In genomic region chr11:123209591-123209990, GRCh38 we compare ENCODE assay signal across 20 cellular contexts. TPM values are rescaled to one million over a fixed set of nuclear protein-coding genes. Genes with fewer than 3 reads are reported as not detected.
A peak's percentile ranks its signal among the peaks of the same experiment; 100 is the strongest.
DNase-seq lines count a peak whose midpoint lies in the region; ATAC-seq, FAIRE-seq and TF ChIP-seq lines count a peak whose summit lies in the region.
"Had no signal": no experiment of that assay in that cellular context is flagged by ENCODE, and none has a peak within 500 bp of the region (broad histone marks: within the 10 kb centered on the region; RNA-seq: fewer than 3 reads in every experiment).

No MANE protein-coding gene starts in this region.

- no peak overlapping the region for H3K18ac ChIP-seq in trophoblast cell (ENCODE audit: low read length)

- peaks cover 4% of the 10 kb centered on the region for H3K79me1 ChIP-seq in trophoblast cell (ENCODE audit: low read length)

- no peak overlapping the region for H4K12ac ChIP-seq in trophoblast cell (ENCODE audit: low read depth, low read length)

- H3K27ac ChIP-seq in GM12878 (ENCODE audit: control insufficient read depth, insufficient read depth) (no peak overlapping the region), trophoblast cell (ENCODE audit: low read depth, low read length) (no peak overlapping the region)
- no peak overlapping the region for H3K27ac ChIP-seq in naive thymus-derived CD4-positive, alpha-beta T cell (ENCODE audit: low read depth, low read length)
- H3K27ac ChIP-seq: A549, KMS-11, RWPE1 had no signal

- CTCF ChIA-PET in GM12878 (lab: Yijun Ruan, JAX) = interaction anchor here (1.0 kb wide), 1 partner anchor 222 kb away, joined by 4 read pairs; no protein-coding TSS in a partner anchor
- CTCF ChIA-PET in naive thymus-derived CD4-positive, alpha-beta T cell (lab: Charles Lee) = no interaction called here

- SMC1A ChIA-PET in GM12878 (lab: Charles Lee; ENCODE audit: uncharacterized antibody, unreplicated experiment) = no interaction called here

- TF ChIP-seq CTCF in GM12865 (IDR thresholded peaks at IDR 0.05; ENCODE audit: insufficient read depth, low read depth, low read length, missing control alignments) = no peak
- no peak for TF ChIP-seq CTCF in GM12878 (IDR thresholded peaks at IDR 0.05 in 2 of 3, conservative IDR thresholded peaks at IDR 0.05 in 1 of 3; ENCODE audit: control insufficient read depth in 2 of 3, extremely low read depth in 1 of 3, insufficient read depth in 1 of 3, low read depth in 3 of 3, low read length in 3 of 3)

- no peak overlapping the region for H3K9ac ChIP-seq in GM12878 (ENCODE audit: control insufficient read depth, insufficient read depth, low read length)
- H3K9ac ChIP-seq in trophoblast cell (ENCODE audit: low read length) = no peak overlapping the region
- H3K9ac ChIP-seq: KMS-11 had no signal

- H4K20me1 ChIP-seq in GM12878 (ENCODE audit: control insufficient read depth, insufficient read depth) = no peaks in the 10 kb centered on the region

- no peak overlapping the region for H3K4me3 ChIP-seq in GM12865 (ENCODE audit: low read depth, low read length)
- no peak overlapping the region for H3K4me3 ChIP-seq in GM12878
- no peak overlapping the region for H3K4me3 ChIP-seq in trophoblast cell (ENCODE audit: low read depth, low read length)
- H3K4me3 ChIP-seq in naive thymus-derived CD4-positive, alpha-beta T cell (ENCODE audit: low read length) = no peak overlapping the region
- H3K4me3 ChIP-seq: A549 had no signal

- FAIRE-seq in GM12878 (lab: Jason Lieb, UNC) = no peak
- FAIRE-seq: A549 had no signal

- H3K27me3 ChIP-seq in GM12878 (replicated peaks in 1 of 2; ENCODE audit: control insufficient read depth in 2 of 2, insufficient read depth in 2 of 2, low read length in 1 of 2) (peaks cover 3 to 5% of the 10 kb centered on the region in 2 experiments; a peak in 3 of 4 replicates), trophoblast cell (ENCODE audit: insufficient read depth, low read length) (no peaks in the 10 kb centered on the region)
- H3K27me3 ChIP-seq in naive thymus-derived CD4-positive, alpha-beta T cell (ENCODE audit: control insufficient read depth in 2 of 2, insufficient read depth in 2 of 2, low read length in 2 of 2) = peaks cover 0 to 4% of the 10 kb centered on the region in 2 donors

- BruUV-seq in GM12878 (replicated peaks; lab: Mats Ljungman, UMichigan) = no TSS peak

- no peak overlapping the region for H3K4ac ChIP-seq in trophoblast cell (ENCODE audit: low read depth, low read length)

- no peak overlapping the region for H3K27ac Mint-ChIP-seq in naive thymus-derived CD4-positive, alpha-beta T cell
- H3K27ac Mint-ChIP-seq: CD14-positive monocyte had no signal

- 0 out of 2 replicates have a peak, but pooled peaks cover 3% of the 10 kb centered on the region for H3K4me1 ChIP-seq in GM12878 (ENCODE audit: control insufficient read depth, insufficient read depth, low read length)
- H3K4me1 ChIP-seq in trophoblast cell (ENCODE audit: control insufficient read depth in 1 of 2, insufficient read depth in 2 of 2, low read length in 2 of 2) = peaks cover 2 to 11% of the 10 kb centered on the region in 2 experiments
- no peaks in the 10 kb centered on the region for H3K4me1 ChIP-seq in naive thymus-derived CD4-positive, alpha-beta T cell (ENCODE audit: control insufficient read depth in 2 of 2, insufficient read depth in 2 of 2, low read length in 2 of 2)
- H3K4me1 ChIP-seq: A549 had no signal

- RAD21 ChIA-PET in GM12878 (lab: Charles Lee; ENCODE audit: unreplicated experiment) = no interaction called here

- no peak for TF ChIP-seq RAD21 in GM12878 (IDR thresholded peaks at IDR 0.05; ENCODE audit: insufficient read depth, low read depth, low read length)

- H2BK5ac ChIP-seq in trophoblast cell (ENCODE audit: low read depth, low read length, poor library complexity) = no peak overlapping the region

- peak overlapping the region; percentile 18 for H2BK120ac ChIP-seq in trophoblast cell (ENCODE audit: insufficient read depth, low read length, poor library complexity)

- no peak for TF ChIP-seq POLR2A in GM12878 (IDR thresholded peaks at IDR 0.05; ENCODE audit: low read depth, low read length)

- no peak overlapping the region for H4K8ac ChIP-seq in trophoblast cell (ENCODE audit: low read depth, low read length)

- WGBS in GM12878 (ENCODE audit: insufficient coverage, insufficient replicate concordance, low lambda C conversion rate, missing lambda C conversion rate) = 10% methylated on average over 4 of the region's 4 CpGs
- WGBS in trophoblast cell (ENCODE audit: extremely low coverage, insufficient coverage, insufficient read length) = no CpG with 5 or more reads among the region's 4 CpGs

- H2AFZ ChIP-seq in GM12878 (ENCODE audit: control insufficient read depth, low read depth, low read length) (no peak overlapping the region), trophoblast cell (ENCODE audit: insufficient read depth, low read length, poor library complexity) (no peak overlapping the region)

- ATAC-seq in HG02973 (IDR thresholded peaks at IDR 0.05; ENCODE audit: unreplicated experiment) = peak; percentile 51
- peak; percentile 52 for ATAC-seq in GM12878
- ATAC-seq in HG03139 (IDR thresholded peaks at IDR 0.05; ENCODE audit: unreplicated experiment) = no peak
- no peak for ATAC-seq in naive thymus-derived CD4-positive, alpha-beta T cell
- ATAC-seq in GM18498 (IDR thresholded peaks at IDR 0.05; ENCODE audit: unreplicated experiment) = no peak
- ATAC-seq: A549, HCT116 had no signal

- H3K23ac ChIP-seq in trophoblast cell (ENCODE audit: low read length) = no peak overlapping the region

- DNase-seq in GM12865 (ENCODE audit: low read depth) (peak; percentile 49), GM12878 (ENCODE audit: low read depth, low spot score) (no peak), trophoblast cell (no peak), DMS79 treated with DMSO at 0.1 percent for 48 hours (lab: John Stamatoyannopoulos, UW) (no peak)
- no peak for DNase-seq in naive thymus-derived CD4-positive, alpha-beta T cell
- DNase-seq: COR-L47, DMS153, NCI-H2029, NCI-H2171 treated with DMSO at 0.1 percent for 48 hours, NCI-H774 had no signal

- no peaks in the 10 kb centered on the region for H3K36me3 ChIP-seq in GM12878 (ENCODE audit: control insufficient read depth in 2 of 2, insufficient read depth in 2 of 2, low read length in 1 of 2)
- no peaks in the 10 kb centered on the region for H3K36me3 ChIP-seq in trophoblast cell (ENCODE audit: control insufficient read depth in 1 of 2, insufficient read depth in 2 of 2, low read length in 2 of 2)
- no peaks in the 10 kb centered on the region for H3K36me3 ChIP-seq in naive thymus-derived CD4-positive, alpha-beta T cell (ENCODE audit: control insufficient read depth in 2 of 3, insufficient read depth in 3 of 3, low read length in 3 of 3)

- no peak overlapping the region for H3K14ac ChIP-seq in trophoblast cell (ENCODE audit: low read length)

- POLR2A ChIA-PET in GM12878 (lab: Charles Lee) = interaction anchor here (0.6 kb wide), 1 partner anchor 309 kb away, joined by 3 read pairs; no protein-coding TSS in a partner anchor
- POLR2A ChIA-PET in naive thymus-derived CD4-positive, alpha-beta T cell (lab: Charles Lee) = no interaction called here

- no peaks in the 10 kb centered on the region for H3K9me3 ChIP-seq in GM12878 (replicated peaks; ENCODE audit: control insufficient read depth, insufficient read depth, low read length)
- H3K9me3 ChIP-seq in trophoblast cell (ENCODE audit: insufficient read depth, low read depth, low read length) = no peaks in the 10 kb centered on the region
- H3K9me3 ChIP-seq in naive thymus-derived CD4-positive, alpha-beta T cell (ENCODE audit: control insufficient read depth in 2 of 3, low read length in 3 of 3) = no peaks in the 10 kb centered on the region
- H3K9me3 ChIP-seq: A549 had no signal

- no peak overlapping the region for H3K4me3 Mint-ChIP-seq in naive thymus-derived CD4-positive, alpha-beta T cell
- H3K4me3 Mint-ChIP-seq: CD14-positive monocyte had no signal

- H3K9me3 Mint-ChIP-seq in naive thymus-derived CD4-positive, alpha-beta T cell = no peaks in the 10 kb centered on the region
- H3K9me3 Mint-ChIP-seq: CD14-positive monocyte had no signal

- no peak overlapping the region for H4K91ac ChIP-seq in trophoblast cell (ENCODE audit: low read depth, low read length)

- H2BK12ac ChIP-seq in trophoblast cell (ENCODE audit: low read length) = no peak overlapping the region

- no peaks in the 10 kb centered on the region for H3K36me3 Mint-ChIP-seq in naive thymus-derived CD4-positive, alpha-beta T cell
- H3K36me3 Mint-ChIP-seq: CD14-positive monocyte had no signal

- peaks cover 32 to 71% (median 39%) of the 10 kb centered on the region in 5 donors for H3K27me3 Mint-ChIP-seq in naive thymus-derived CD4-positive, alpha-beta T cell

- H3K79me2 ChIP-seq in GM12878 (ENCODE audit: control insufficient read depth, insufficient read depth, low read length) (no peaks in the 10 kb centered on the region), trophoblast cell (ENCODE audit: control insufficient read depth, insufficient read depth, low read length, poor library complexity) (no peaks in the 10 kb centered on the region)

- H3K4me2 ChIP-seq in GM12878 (ENCODE audit: control insufficient read depth, insufficient read depth) = no peak overlapping the region
- no peak overlapping the region for H3K4me2 ChIP-seq in trophoblast cell (ENCODE audit: low read length)
- H3K4me2 ChIP-seq: A549, KMS-11 had no signal

- TF ChIP-seq EP300 in GM12878 (IDR thresholded peaks at IDR 0.05; ENCODE audit: borderline replicate concordance in 1 of 2, control insufficient read depth in 1 of 2, low read depth in 2 of 2, low read length in 2 of 2) = no peak

- H2AK5ac ChIP-seq in trophoblast cell (ENCODE audit: low read length) = no peak overlapping the region

- intact Hi-C loops in GM12878 (cut with micrococcal nuclease; ENCODE audit: unreplicated experiment) = no loop called here
- intact Hi-C loops in naive thymus-derived CD4-positive, alpha-beta T cell (cut with micrococcal nuclease) = no loop called here

- H3K4me1 Mint-ChIP-seq in naive thymus-derived CD4-positive, alpha-beta T cell = peaks cover 0 to 2% (median 0%) of the 10 kb centered on the region in 7 donors
- H3K4me1 Mint-ChIP-seq: CD14-positive monocyte had no signal

- in situ Hi-C loops in GM12878 (cut with MboI) = no loop called here

RNA-seq across cellular contexts. Expression of gene CLMP, which starts 14.5 kb away (rescaled TPM):
- 0.23 TPM in 1 of 2 replicates, not detected in the other for total RNA-seq in GM12878 (2013; cell fraction: nucleolus; rRNA removed)
- total RNA-seq in GM12878 (2014; rRNA removed) = 0.22 TPM in 1 of 2 replicates, not detected in the other
- total RNA-seq in GM12878 (2014; rRNA removed; fragmentation: Illumina TruSeq; extraction: Trizol) = 0.05 TPM in 1 of 2 replicates, not detected in the other
- 0.19 and 0.21 TPM in 2 replicates for total RNA-seq in GM12878 (2021)
- polyA plus RNA-seq in GM12878 (2011; ENCODE audit: low read depth) = not detected
- polyA plus RNA-seq in GM12878 (2011; rRNA removed) = not detected in 2 replicates
- not detected in 2 replicates for polyA plus RNA-seq in GM12878 (2011; cell fraction: cytosol; rRNA removed)
- polyA plus RNA-seq in GM12878 (2011; cell fraction: nucleus; rRNA removed) = not detected in 2 replicates
- polyA plus RNA-seq in GM12878 (2012) = 0.06 TPM in 1 of 2 replicates, not detected in the other
- not detected in 2 replicates for polyA plus RNA-seq in GM12878 (2014; fragmentation: Illumina TruSeq; extraction: Trizol)
- under 1 TPM; 0.11 to 0.29 TPM for polyA plus RNA-seq in GM12878 (2014; fragmentation: Nextera tagmentation; extraction: Ambion mirVana)
- 0.01 and 0.03 TPM in 2 replicates for polyA plus RNA-seq in GM12878 (2014; rRNA removed)
- polyA plus RNA-seq in GM12878 (2016; fragmentation: Nextera tagmentation; extraction: Ambion mirVana) = under 1 TPM; 0.20 to 0.71 TPM
- polyA minus RNA-seq in GM12878 (2011; rRNA and poly(A)+ RNA removed) = not detected in 2 replicates
- polyA minus RNA-seq in GM12878 (2011; cell fraction: cytosol; rRNA and poly(A)+ RNA removed) = 0.31 and 0.80 TPM in 2 replicates
- polyA minus RNA-seq in GM12878 (2011; cell fraction: nucleus; rRNA and poly(A)+ RNA removed) = not detected in 2 replicates
- polyA plus RNA-seq in trophoblast cell (2013) = 52.0 and 56.1 TPM in 2 replicates
- under 1 TPM; 0.20 to 0.60 (median 0.43) TPM for total RNA-seq in naive thymus-derived CD4-positive, alpha-beta T cell
- polyA plus RNA-seq in naive thymus-derived CD4-positive, alpha-beta T cell = under 1 TPM; 0.08 to 0.20 TPM
- total RNA-seq: OCI-LY7, SK-MEL-5 had no signal

Comparison
In these comparisons a context has a peak if more than half of its experiments do, and no peak if none do; other contexts are left out.
1. ATAC-seq: peak in HG02973 (single experiment) and GM12878 (single experiment); none in HG03139 (single experiment), naive thymus-derived CD4-positive, alpha-beta T cell (single experiment) and GM18498 (single experiment).